36 cellular contexts compared by ENCODE assay signal in genomic region chr20:5377484-5377883, GRCh38.
"Had no signal": no experiment of that assay in that cellular context is flagged by ENCODE, and none has a peak within 500 bp of the region (broad histone marks: within the 10 kb centered on the region; RNA-seq: fewer than 3 reads in every experiment).

No MANE protein-coding gene starts in this region.

- H3K36me3 ChIP-seq: MG63 had no signal

- H3K9me3 ChIP-seq: MG63 had no signal

- H3K27me3 ChIP-seq: MG63 had no signal

- H3K4me3 ChIP-seq: MG63 had no signal

- DNase-seq: Kasumi-1, MG63, MM.1S, MV-4-11, NCI-H1048, NCI-H1092, NCI-H1092 treated with DMSO at 0.1 percent for 48 hours, NCI-H1105, NCI-H1105 treated with DMSO at 0.1 percent for 48 hours, NCI-H1417, NCI-H1417 treated with DMSO at 0.1 percent for 48 hours, NCI-H1436, NCI-H1436 treated with DMSO at 0.1 percent for 48 hours, NCI-H146, NCI-H1694, NCI-H1694 treated with DMSO at 0.1 percent for 48 hours, NCI-H187, NCI-H187 treated with DMSO at 0.1 percent for 48 hours, NCI-H1930, NCI-H2029, NCI-H2029 treated with DMSO at 0.1 percent for 48 hours, NCI-H2081, NCI-H2081 treated with DMSO at 0.1 percent for 48 hours, NCI-H2107, NCI-H2171, NCI-H2171 treated with DMSO at 0.1 percent for 48 hours, NCI-H2227 treated with DMSO at 0.1 percent for 48 hours, NCI-H226, NCI-H345, NCI-H446, NCI-H446 treated with DMSO at 0.1 percent for 48 hours, NCI-H510A, NCI-H510A treated with DMSO at 0.1 percent for 48 hours, NCI-H524, NCI-H524 treated with DMSO at 0.1 percent for 48 hours, NCI-H526 had no signal
